In genomic region chr19:34482380-34483250, GRCh38 we compare ENCODE assay signal across 8 cellular contexts. TPM values are rescaled to one million over a fixed set of nuclear protein-coding genes. Genes with fewer than 3 reads are reported as not detected.
DNase-seq lines count a peak whose midpoint lies in the region; ATAC-seq and TF ChIP-seq lines count a peak whose summit lies in the region.

No MANE protein-coding gene starts in this region.

- peaks cover 11% of the 10 kb centered on the region for H3K36me3 Mint-ChIP-seq in endothelial cell (ENCODE audit: low read depth, unreplicated experiment)

- TF ChIP-seq CTCF in endothelial cell (IDR thresholded peaks at IDR 0.05; ENCODE audit: unreplicated experiment), result no peak

- ATAC-seq in left colon, result no peak
- ATAC-seq in activated CD4-positive, CD25-positive, alpha-beta regulatory T cell treated with anti-CD3 and anti-CD28 coated beads, Interleukin-2, amount 50 U/mL, for 24 hours, result no peak
- ATAC-seq in HG02852 (IDR thresholded peaks at IDR 0.05; ENCODE audit: unreplicated experiment), result no peak

- H3K4me1 Mint-ChIP-seq in endothelial cell (ENCODE audit: unreplicated experiment), result peaks cover 6% of the 10 kb centered on the region

- no peaks in the 10 kb centered on the region for H3K9me3 Mint-ChIP-seq in endothelial cell (ENCODE audit: unreplicated experiment)

- H3K36me3 ChIP-seq in MG63, result peaks cover 7% of the 10 kb centered on the region; the same call in 1 of the 2 replicates
- H3K36me3 ChIP-seq in muscle layer of duodenum (ENCODE audit: control insufficient read depth in 1 of 2, insufficient read depth in 2 of 2, low read length in 2 of 2), result no peaks in the 10 kb centered on the region

- no peak overlapping the region for H3K27ac ChIP-seq in muscle layer of duodenum (ENCODE audit: low read length)

- no peaks in the 10 kb centered on the region for H3K27me3 ChIP-seq in MG63
- no peaks in the 10 kb centered on the region for H3K27me3 ChIP-seq in muscle layer of duodenum (ENCODE audit: low read depth, low read length)

- peak overlapping the region; percentile 93 for H3K4me3 Mint-ChIP-seq in endothelial cell (ENCODE audit: unreplicated experiment)

- no peaks in the 10 kb centered on the region for H3K9me3 ChIP-seq in MG63
- no peaks in the 10 kb centered on the region for H3K9me3 ChIP-seq in muscle layer of duodenum (ENCODE audit: control insufficient read depth in 1 of 2, low read length in 2 of 2)

- peaks cover 21% of the 10 kb centered on the region for H3K27me3 Mint-ChIP-seq in endothelial cell (ENCODE audit: unreplicated experiment)

- H3K4me3 ChIP-seq in MG63 (peak overlapping the region; percentile 75), muscle layer of duodenum (ENCODE audit: low read depth in 1 of 2, low read length in 2 of 2) (peak overlapping the region; percentile 21 to 78)

- H3K27ac Mint-ChIP-seq in endothelial cell (ENCODE audit: unreplicated experiment), result peak overlapping the region; percentile 67

- H3K4me1 ChIP-seq in muscle layer of duodenum (ENCODE audit: control insufficient read depth in 1 of 2, insufficient read depth in 2 of 2, low read length in 2 of 2), result peaks cover 0 to 25% of the 10 kb centered on the region in 2 donors

- in situ Hi-C loops in ACHN (cut with HindIII; ENCODE audit: low pct_ligation_motif_present, low pct_unique_long_range_greater_than_20kb, low sequenced_read_pairs), result no loop called here

- intact Hi-C loops in left colon (cut with DNase I, micrococcal nuclease), result no loop called here

- DNase-seq in ACHN, result peak; percentile 36
- DNase-seq in MG63, result peak; percentile 63
- peak; percentile 49 for DNase-seq in endothelial cell (ENCODE audit: low spot score)
- no peak for DNase-seq in left colon
- no peak for DNase-seq in DMS53 treated with DMSO at 0.1 percent for 48 hours (lab: John Stamatoyannopoulos, UW; ENCODE audit: unreplicated experiment)

RNA-seq across cellular contexts. Expression of gene WTIP, which starts 1.1 kb away (rescaled TPM):
- total RNA-seq in MG63 (2014; rRNA removed; shearing (Covaris generic); ENCODE audit: low replicate concordance), result 57.1 and 82.3 TPM in 2 replicates
- 17.6 TPM for total RNA-seq in endothelial cell (ENCODE audit: unreplicated experiment)
- total RNA-seq in left colon, result 1 to 10 TPM; 1.6 to 3.4 TPM

RNA-seq across cellular contexts. Expression of gene UBA2, which starts 54.4 kb away (rescaled TPM):
- total RNA-seq in MG63 (2014; rRNA removed; shearing (Covaris generic); ENCODE audit: low replicate concordance), result 298 and 359 TPM in 2 replicates
- total RNA-seq in endothelial cell (ENCODE audit: unreplicated experiment), result 93.5 TPM
- 10 to 100 TPM; 42.8 to 47.4 TPM for total RNA-seq in left colon

Comparison
In these comparisons a context has a peak if more than half of its experiments do, and no peak if none do; other contexts are left out.
1. DNase-seq: peak in ACHN (single experiment), MG63 (single experiment) and endothelial cell (single experiment); none in left colon (0 of 2) and DMS53 treated with DMSO at 0.1 percent for 48 hours (single experiment).